8 cellular contexts compared by ENCODE assay signal in the genomic region with DNA sequence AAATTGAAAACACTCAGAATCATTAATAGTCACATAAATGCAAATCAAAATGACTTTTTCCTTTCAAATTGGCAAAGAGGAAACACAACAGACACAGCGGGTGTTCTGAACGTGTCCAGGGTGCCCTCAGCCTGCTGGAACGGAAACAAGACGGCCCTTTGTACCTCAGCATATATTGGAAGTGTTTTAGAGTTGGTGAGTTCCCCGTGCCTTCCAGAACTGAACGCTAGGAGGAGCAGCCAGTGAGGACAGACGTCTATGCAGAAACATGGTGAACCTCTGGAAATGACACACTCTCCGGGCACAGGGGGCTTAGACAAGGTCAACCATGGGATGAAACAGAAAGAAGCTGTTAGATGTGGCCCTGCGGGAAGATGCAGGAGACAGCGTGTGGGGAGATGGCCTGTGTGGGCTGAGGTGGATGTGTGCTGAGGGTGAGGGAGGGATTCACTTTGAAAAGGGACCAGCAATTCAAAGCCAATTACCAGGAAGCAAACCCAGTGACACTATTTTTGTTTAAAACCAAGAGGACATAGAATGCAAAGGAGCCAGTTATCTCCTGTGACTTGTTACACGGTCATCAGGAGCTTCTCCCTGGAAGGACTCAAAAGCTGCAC. TPM values are rescaled to one million over a fixed set of nuclear protein-coding genes. Genes with fewer than 3 reads are reported as not detected.
A peak's percentile ranks its signal among the peaks of the same experiment; 100 is the strongest.
DNase-seq lines count a peak whose midpoint lies in the region; ATAC-seq and TF ChIP-seq lines count a peak whose summit lies in the region.

No MANE protein-coding gene starts in this region.

- ATAC-seq in HG03175 (IDR thresholded peaks at IDR 0.05; ENCODE audit: unreplicated experiment), result peak; percentile 45
- ATAC-seq in GM21515 (IDR thresholded peaks at IDR 0.05; ENCODE audit: unreplicated experiment), result no peak

- H3K4me1 Mint-ChIP-seq in CD8-positive, alpha-beta memory T cell, result peaks cover 5 to 12% (median 12%) of the 10 kb centered on the region in 3 donors

- no peaks in the 10 kb centered on the region for H3K36me3 ChIP-seq in CD8-positive, alpha-beta memory T cell (ENCODE audit: insufficient read depth, low read length)
- H3K36me3 ChIP-seq in prostate gland, result no peaks in the 10 kb centered on the region

- POLR2A ChIA-PET in CD8-positive, alpha-beta memory T cell (lab: Charles Lee), result no interaction called here
- POLR2A ChIA-PET in RWPE1 (lab: Yijun Ruan, JAX; ENCODE audit: low non-redundant PET), result no interaction called here

- TF ChIP-seq POLR2A in prostate gland (IDR thresholded peaks at IDR 0.05), result no peak

- WGBS in prostate gland, result 28% methylated on average over 11 of the region's 11 CpGs

- no peaks in the 10 kb centered on the region for H3K9me3 ChIP-seq in CD8-positive, alpha-beta memory T cell (ENCODE audit: low read length)
- no peaks in the 10 kb centered on the region for H3K9me3 ChIP-seq in prostate gland

- H3K4me3 ChIP-seq in CD8-positive, alpha-beta memory T cell (ENCODE audit: low read length), result no peak overlapping the region
- H3K4me3 ChIP-seq in prostate gland, result no peak overlapping the region

- peak; percentile 57 for TF ChIP-seq CTCF in RWPE1 (conservative IDR thresholded peaks at IDR 0.05; ENCODE audit: low read depth)
- peak in 3 of 4 experiments; percentile 14 to 62 (median 44) for TF ChIP-seq CTCF in prostate gland (IDR thresholded peaks at IDR 0.05)

- peaks cover 0 to 5% (median 0%) of the 10 kb centered on the region in 3 donors for H3K36me3 Mint-ChIP-seq in CD8-positive, alpha-beta memory T cell

- peak overlapping the region in 4 of 8 donors; percentile 21 to 80 (median 41) for H3K27ac Mint-ChIP-seq in CD8-positive, alpha-beta memory T cell

- CTCF ChIA-PET in CD8-positive, alpha-beta memory T cell (lab: Charles Lee), result no interaction called here
- CTCF ChIA-PET in RWPE1 (lab: Yijun Ruan, JAX), result interaction anchor here (0.6 kb wide), 1 partner anchor 110 kb away, joined by 3 read pairs; no protein-coding TSS in a partner anchor

- H3K9me3 Mint-ChIP-seq in CD8-positive, alpha-beta memory T cell, result no peaks in the 10 kb centered on the region

- H3K27ac ChIP-seq in CD8-positive, alpha-beta memory T cell (ENCODE audit: low read depth, low read length), result no peak overlapping the region
- H3K27ac ChIP-seq in RWPE1 (no peak overlapping the region), prostate gland (no peak overlapping the region)

- DNase-seq in CD8-positive, alpha-beta memory T cell, result peak in 4 of 5 donors; percentile 27 to 57 (median 42)
- peak; percentile 32 for DNase-seq in RWPE1 (ENCODE audit: low spot score)
- peak; percentile 52 for DNase-seq in activated naive CD4-positive, alpha-beta T cell treated with anti-CD3 and anti-CD28 coated beads, Interleukin-2, amount 50 U/mL, for 16 hours
- DNase-seq in glomerular visceral epithelial cell (ENCODE audit: extremely low spot score), result peak; percentile 63
- peak; percentile 36 for DNase-seq in prostate gland (ENCODE audit: low spot score)
- no peak for DNase-seq in NCI-H1105 treated with DMSO at 0.1 percent for 48 hours (lab: John Stamatoyannopoulos, UW)

- peak overlapping the region in 1 of 7 donors; percentile 2 for H3K4me3 Mint-ChIP-seq in CD8-positive, alpha-beta memory T cell

- intact Hi-C loops in prostate gland (cut with DNase I), result no loop called here

- H3K4me1 ChIP-seq in CD8-positive, alpha-beta memory T cell (ENCODE audit: insufficient read depth, low read length), result no peaks in the 10 kb centered on the region
- no peaks in the 10 kb centered on the region for H3K4me1 ChIP-seq in prostate gland (replicated peaks)

- peaks cover 12 to 23% of the 10 kb centered on the region in 2 donors for H3K27me3 Mint-ChIP-seq in CD8-positive, alpha-beta memory T cell

- no peaks in the 10 kb centered on the region for H3K27me3 ChIP-seq in CD8-positive, alpha-beta memory T cell (ENCODE audit: insufficient read depth, low read length, poor library complexity, severe bottlenecking)
- no peaks in the 10 kb centered on the region for H3K27me3 ChIP-seq in prostate gland (replicated peaks; ENCODE audit: insufficient read depth)

RNA-seq across cellular contexts. Expression of gene RNF212, which starts 40.4 kb away (rescaled TPM):
- 1 to 10 TPM; 1.2 TPM for total RNA-seq in CD8-positive, alpha-beta memory T cell
- polyA plus RNA-seq in CD8-positive, alpha-beta memory T cell, result 2.0 TPM
- total RNA-seq in prostate gland, result 10 to 100 TPM in 1 of 2 donors, 1 to 10 TPM in 1; 7.1 to 15.3 TPM
